Comparison of ENCODE assay signal across 17 cellular contexts in the genomic region with DNA sequence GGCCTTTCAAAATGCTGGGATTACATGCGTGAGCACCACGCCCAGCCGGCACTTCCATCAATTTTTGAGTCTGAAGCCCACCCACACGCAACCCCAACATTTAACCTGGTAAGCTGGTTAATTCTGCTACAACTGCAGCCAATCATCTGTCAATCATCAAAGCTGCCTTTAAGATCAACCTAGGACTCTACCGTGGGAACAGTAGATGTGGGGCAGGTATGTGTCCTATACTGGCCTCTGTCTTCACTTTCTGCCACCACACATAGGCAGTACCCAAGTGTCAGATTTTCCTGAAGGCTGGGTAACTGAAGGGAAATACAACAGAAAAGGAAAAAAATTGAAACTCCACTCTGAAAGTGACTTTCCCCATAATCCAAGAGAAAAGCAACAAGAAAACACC.
"Had no signal": no experiment of that assay in that cellular context is flagged by ENCODE, and none has a peak within 500 bp of the region (broad histone marks: within the 10 kb centered on the region; RNA-seq: fewer than 3 reads in every experiment).

No MANE protein-coding gene starts in this region.

- H3K4me1 Mint-ChIP-seq: neural crest cell had no signal

- H3K27ac Mint-ChIP-seq: activated T-helper 2 cell treated with anti-CD3 and anti-CD28 coated beads, Interferon-gamma antibody, Interleukin-2, Interleukin-4, amounts not matched to agents 10 μg/mL and 5 μg/mL and 100 μg/mL, durations not matched to agents 14 hours and 24 hours and 36 hours had no signal

- ATAC-seq: heart right ventricle; stimulated activated naive CD8-positive, alpha-beta T cell treated with anti-CD3 and anti-CD28 coated beads, Interleukin-15, amount 100 ng/mL, for 72 hours had no signal

- H3K9me3 Mint-ChIP-seq: stimulated activated naive CD8-positive, alpha-beta T cell treated with anti-CD3 and anti-CD28 coated beads, Interleukin-15, amount 100 ng/mL, for 72 hours had no signal

- H3K27ac ChIP-seq: coronary artery, heart right ventricle, left ventricle myocardium inferior, testis, uterus had no signal

- H3K36me3 ChIP-seq: left ventricle myocardium inferior, uterus had no signal

- FAIRE-seq: frontal cortex, kidney had no signal

- H3K27me3 ChIP-seq: heart right ventricle, testis, uterus had no signal

- H3K27me3 Mint-ChIP-seq: stimulated activated naive CD8-positive, alpha-beta T cell treated with anti-CD3 and anti-CD28 coated beads, Interleukin-15, amount 100 ng/mL, for 72 hours had no signal

- H3K9me3 ChIP-seq: heart right ventricle, left ventricle myocardium inferior, testis, uterus had no signal

- DNase-seq: activated CD4-positive, alpha-beta T cell treated with anti-CD3 and anti-CD28 coated beads for 1 hour; activated CD8-positive, alpha-beta memory T cell treated with anti-CD3 and anti-CD28 coated beads for 24 hours; effector CD4-positive, alpha-beta T cell; heart right ventricle; kidney; left ventricle myocardium inferior; mesenchymal stem cell; stimulated activated CD4-positive, alpha-beta T cell treated with anti-CD3 and anti-CD28 coated beads, Interleukin-4, amount 100 ng/mL, for 1 hour; stimulated activated CD8-positive, alpha-beta memory T cell treated with anti-CD3 and anti-CD28 coated beads, Interleukin-4, amount 100 ng/mL, for 48 hours; stimulated activated naive CD8-positive, alpha-beta T cell treated with anti-CD3 and anti-CD28 coated beads, Interleukin-15, amount 100 ng/mL, for 72 hours; T-helper 9 cell; testis; uterus had no signal

- H3K4me1 ChIP-seq: left ventricle myocardium inferior, testis, uterus had no signal

- H3K4me3 Mint-ChIP-seq: neural crest cell had no signal

- H3K4me3 ChIP-seq: coronary artery, heart right ventricle, left ventricle myocardium inferior, testis, uterus had no signal
